In the genomic region with DNA sequence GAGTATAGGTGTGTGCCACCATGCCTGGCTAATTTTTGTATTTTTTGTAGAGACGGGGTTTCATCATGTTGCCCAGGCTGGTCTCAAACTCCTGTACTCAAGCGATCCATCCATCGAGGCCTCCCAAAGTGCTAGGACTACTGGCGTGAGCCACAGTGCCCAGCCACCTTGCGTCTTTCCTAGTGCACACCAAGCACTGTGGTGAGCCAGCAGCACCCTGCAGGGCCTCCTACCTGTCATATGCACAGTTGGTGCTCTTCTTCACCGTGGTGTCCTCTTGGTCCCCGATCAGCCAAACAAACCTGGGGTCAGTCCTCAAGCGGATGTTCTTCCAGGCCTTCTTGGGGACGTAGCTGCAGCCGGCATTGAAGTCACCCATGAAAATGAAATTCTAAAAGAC, we compare ENCODE assay signal across 18 cellular contexts. TPM values are rescaled to one million over a fixed set of nuclear protein-coding genes. Genes with fewer than 3 reads are reported as not detected.
"Had no signal": no experiment of that assay in that cellular context is flagged by ENCODE, and none has a peak within 500 bp of the region (broad histone marks: within the 10 kb centered on the region; RNA-seq: fewer than 3 reads in every experiment).

No MANE protein-coding gene starts in this region.

- ATAC-seq: activated CD4-positive, CD25-positive, alpha-beta regulatory T cell treated with anti-CD3 and anti-CD28 coated beads, Interleukin-2, amount 50 U/mL, for 24 hours; left lung; stimulated activated effector memory CD8-positive, alpha-beta T cell treated with anti-CD3 and anti-CD28 coated beads, Interleukin-12 subunit alpha, Interleukin-12 subunit beta, amount 100 ng/mL, for 72 hours; T-cell had no signal

- H3K4me3 ChIP-seq: dorsolateral prefrontal cortex, left lung, prostate gland, sigmoid colon, tibial artery, vagina had no signal

- H3K4me1 Mint-ChIP-seq: endodermal cell had no signal

- H3K27ac ChIP-seq: prostate gland, tibial artery, vagina had no signal

- H3K36me3 Mint-ChIP-seq: stimulated activated effector memory CD8-positive, alpha-beta T cell treated with anti-CD3 and anti-CD28 coated beads, Interleukin-12 subunit alpha, Interleukin-12 subunit beta, amount 100 ng/mL, for 72 hours; T-cell had no signal

- H3K9me3 ChIP-seq: left lung, prostate gland, sigmoid colon, tibial artery, vagina had no signal

- H3K27ac Mint-ChIP-seq: endodermal cell; nephron; stimulated activated effector memory CD8-positive, alpha-beta T cell treated with anti-CD3 and anti-CD28 coated beads, Interleukin-12 subunit alpha, Interleukin-12 subunit beta, amount 100 ng/mL, for 72 hours; T-cell had no signal

- H3K4me1 ChIP-seq: left lung, prostate gland, sigmoid colon had no signal

- H3K9me3 Mint-ChIP-seq: endodermal cell; stimulated activated effector memory CD8-positive, alpha-beta T cell treated with anti-CD3 and anti-CD28 coated beads, Interleukin-12 subunit alpha, Interleukin-12 subunit beta, amount 100 ng/mL, for 72 hours had no signal

- H3K36me3 ChIP-seq: left lung, prostate gland, sigmoid colon, tibial artery, vagina had no signal

- H3K27me3 ChIP-seq: dorsolateral prefrontal cortex, left lung, sigmoid colon, tibial artery, vagina had no signal

- DNase-seq: activated CD4-positive, alpha-beta T cell treated with anti-CD3 and anti-CD28 coated beads, Interleukin-2, amount 50 U/mL, for 1 hour; activated CD8-positive, alpha-beta memory T cell treated with anti-CD3 and anti-CD28 coated beads for 24 hours; aorta; endodermal cell; left lung; sigmoid colon; stimulated activated CD4-positive, alpha-beta T cell treated with anti-CD3 and anti-CD28 coated beads, Interleukin-12 subunit alpha, Interleukin-12 subunit beta, amount 100 ng/mL, for 4 hours; stimulated activated CD4-positive, alpha-beta T cell treated with anti-CD3 and anti-CD28 coated beads, Interleukin-2, amount 100 ng/mL, for 24 hours; T-cell; T-helper 9 cell; tibial artery had no signal

- H3K4me3 Mint-ChIP-seq: endodermal cell; nephron; stimulated activated effector memory CD8-positive, alpha-beta T cell treated with anti-CD3 and anti-CD28 coated beads, Interleukin-12 subunit alpha, Interleukin-12 subunit beta, amount 100 ng/mL, for 72 hours; T-cell had no signal

RNA-seq across cellular contexts. Expression of a gene that starts 13.2 kb away (rescaled TPM):
- total RNA-seq: endodermal cell, epithelial cell of proximal tubule had no signal
